21 cellular contexts compared by ENCODE assay signal in genomic region chr5:78417026-78417425, GRCh38. TPM values are rescaled to one million over a fixed set of nuclear protein-coding genes. Genes with fewer than 3 reads are reported as not detected.
DNase-seq lines count a peak whose midpoint lies in the region; ATAC-seq, FAIRE-seq and TF ChIP-seq lines count a peak whose summit lies in the region.
"Had no signal": no experiment of that assay in that cellular context is flagged by ENCODE, and none has a peak within 500 bp of the region (broad histone marks: within the 10 kb centered on the region; RNA-seq: fewer than 3 reads in every experiment).

No MANE protein-coding gene starts in this region.

- H3K36me3 ChIP-seq in K562 (ENCODE audit: control insufficient read depth, insufficient read depth, low read length) (peaks cover 14% of the 10 kb centered on the region), mesendoderm (ENCODE audit: control insufficient read depth, insufficient read depth, low read length) (no peaks in the 10 kb centered on the region)

- no peaks in the 10 kb centered on the region for H4K20me1 ChIP-seq in K562 (replicated peaks; ENCODE audit: control insufficient read depth, insufficient read depth, low read length)

- H3K56ac ChIP-seq in mesendoderm (ENCODE audit: low read length): no peak overlapping the region

- no peaks in the 10 kb centered on the region for H3K9me3 Mint-ChIP-seq in activated CD8-positive, alpha-beta T cell treated with anti-CD3 and anti-CD28 coated beads, Interleukin-2, amount 10 ng/mL, durations not matched to agents 7 days and 5 days (ENCODE audit: insufficient read depth)
- H3K9me3 Mint-ChIP-seq in Calu3 (ENCODE audit: low read depth, unreplicated experiment): no peaks in the 10 kb centered on the region
- H3K9me3 Mint-ChIP-seq: CD8-positive, alpha-beta T cell; GM23338 had no signal

- H3K4me2 ChIP-seq in K562 (ENCODE audit: insufficient read depth, low read length): no peak overlapping the region
- no peak overlapping the region for H3K4me2 ChIP-seq in mesendoderm (ENCODE audit: low read length)
- H3K4me2 ChIP-seq: BLaER1 treated with 17β-estradiol and CSF1 and Interleukin-3, amounts not matched to agents 10 nM and 100 nM; GM23338 had no signal

- no peaks in the 10 kb centered on the region for H3K79me2 ChIP-seq in K562 (ENCODE audit: control insufficient read depth, insufficient read depth, low read length)
- H3K79me2 ChIP-seq in mesendoderm (ENCODE audit: control insufficient read depth, insufficient read depth, low read length): no peaks in the 10 kb centered on the region

- no peak overlapping the region for H3K4ac ChIP-seq in mesendoderm (ENCODE audit: low read depth, low read length)

- no peak overlapping the region for H3K27ac Mint-ChIP-seq in activated CD8-positive, alpha-beta T cell treated with anti-CD3 and anti-CD28 coated beads, Interleukin-2, amount 10 ng/mL, durations not matched to agents 7 days and 5 days
- H3K27ac Mint-ChIP-seq in Calu3 (ENCODE audit: unreplicated experiment): no peak overlapping the region
- H3K27ac Mint-ChIP-seq: CD8-positive, alpha-beta T cell; GM23338 had no signal

- no peak overlapping the region for H3K18ac ChIP-seq in mesendoderm (ENCODE audit: low read length)

- H2AFZ ChIP-seq in K562 (ENCODE audit: low read depth, low read length): no peak overlapping the region
- H2AFZ ChIP-seq: GM23338 had no signal

- H3K4me3 ChIP-seq in K562: no peak overlapping the region
- H3K4me3 ChIP-seq in mesendoderm (ENCODE audit: low read length): no peak overlapping the region
- H3K4me3 ChIP-seq: BLaER1 treated with 17β-estradiol and CSF1 and Interleukin-3, amounts not matched to agents 10 nM and 100 nM; GM23338; SK-N-MC had no signal

- in situ Hi-C loops in K562 (cut with MboI): no loop called here

- H4K8ac ChIP-seq in mesendoderm (ENCODE audit: low read depth, low read length): no peak overlapping the region

- no peak for TF ChIP-seq RAD21 in K562 (CRISPR knock-in tag; conservative IDR thresholded peaks at IDR 0.05 in 1 of 2, IDR thresholded peaks at IDR 0.05 in 1 of 2)

- H2BK15ac ChIP-seq in mesendoderm (replicated peaks; ENCODE audit: low read depth): no peak overlapping the region

- TF ChIP-seq EP300 in K562 (IDR thresholded peaks at IDR 0.05; ENCODE audit: low read length): no peak

- H3K9me3 ChIP-seq in K562 (replicated peaks; ENCODE audit: control insufficient read depth, insufficient read depth, low read depth, low read length): no peaks in the 10 kb centered on the region
- H3K9me3 ChIP-seq: BLaER1 treated with 17β-estradiol and CSF1 and Interleukin-3, amounts not matched to agents 10 nM and 100 nM had no signal

- H4K5ac ChIP-seq in mesendoderm (ENCODE audit: low read length): no peak overlapping the region

- no peak overlapping the region for H3K23ac ChIP-seq in mesendoderm (ENCODE audit: low read length)

- H3K27me3 ChIP-seq in K562 (ENCODE audit: control insufficient read depth in 2 of 2, insufficient read depth in 2 of 2, low read length in 2 of 2): no peaks in the 10 kb centered on the region
- no peaks in the 10 kb centered on the region for H3K27me3 ChIP-seq in mesendoderm (ENCODE audit: insufficient read depth, low read length, poor library complexity)
- H3K27me3 ChIP-seq: BLaER1 treated with 17β-estradiol and CSF1 and Interleukin-3, amounts not matched to agents 10 nM and 100 nM had no signal

- BruUV-seq in K562 (replicated peaks; lab: Mats Ljungman, UMichigan) (no TSS peak), Calu3 (replicated peaks; lab: Mats Ljungman, UMichigan) (no TSS peak)

- ATAC-seq in K562: no peak
- ATAC-seq in activated CD8-positive, alpha-beta T cell treated with anti-CD3 and anti-CD28 coated beads, Interleukin-2, amount 10 ng/mL, durations not matched to agents 7 days and 5 days: no peak
- ATAC-seq: CD8-positive, alpha-beta T cell; GM23338; HCT116 had no signal

- H2AK5ac ChIP-seq in mesendoderm (ENCODE audit: low read length): no peak overlapping the region

- H3K9ac ChIP-seq in K562 (ENCODE audit: insufficient read depth in 1 of 2, low read depth in 2 of 2, low read length in 2 of 2) (no peak overlapping the region), mesendoderm (ENCODE audit: low read length) (no peak overlapping the region)
- H3K9ac ChIP-seq: BLaER1 treated with 17β-estradiol and CSF1 and Interleukin-3, amounts not matched to agents 10 nM and 100 nM had no signal

- intact Hi-C loops in K562 (cut with micrococcal nuclease) (no loop called here), Calu3 (cut with micrococcal nuclease; ENCODE audit: unreplicated experiment) (no loop called here)

- no peak overlapping the region for H3K4me3 Mint-ChIP-seq in activated CD8-positive, alpha-beta T cell treated with anti-CD3 and anti-CD28 coated beads, Interleukin-2, amount 10 ng/mL, durations not matched to agents 7 days and 5 days
- no peak overlapping the region for H3K4me3 Mint-ChIP-seq in Calu3 (ENCODE audit: low read depth, unreplicated experiment)
- H3K4me3 Mint-ChIP-seq: CD8-positive, alpha-beta T cell; GM23338 had no signal

- H3K79me1 ChIP-seq in mesendoderm (ENCODE audit: low read length): no peaks in the 10 kb centered on the region

- H2BK120ac ChIP-seq in mesendoderm (ENCODE audit: low read depth, low read length): no peak overlapping the region

- H3K27ac ChIP-seq in K562 (ENCODE audit: extremely low read depth, low read depth, low read length) (no peak overlapping the region), mesendoderm (ENCODE audit: low read depth, low read length) (no peak overlapping the region)
- H3K27ac ChIP-seq: BLaER1 treated with 17β-estradiol and CSF1 and Interleukin-3, amounts not matched to agents 10 nM and 100 nM; SK-N-MC had no signal

- H3K9me1 ChIP-seq in K562 (ENCODE audit: control insufficient read depth, insufficient read depth, low read length): no peaks in the 10 kb centered on the region

- H3K4me1 Mint-ChIP-seq in activated CD8-positive, alpha-beta T cell treated with anti-CD3 and anti-CD28 coated beads, Interleukin-2, amount 10 ng/mL, durations not matched to agents 7 days and 5 days (ENCODE audit: low read depth): no peaks in the 10 kb centered on the region
- H3K4me1 Mint-ChIP-seq in Calu3 (ENCODE audit: low read depth, unreplicated experiment): peaks cover 6% of the 10 kb centered on the region

- no peak overlapping the region for H2BK5ac ChIP-seq in mesendoderm (ENCODE audit: low read length)

- H3K27me3 Mint-ChIP-seq in activated CD8-positive, alpha-beta T cell treated with anti-CD3 and anti-CD28 coated beads, Interleukin-2, amount 10 ng/mL, durations not matched to agents 7 days and 5 days (ENCODE audit: low read depth): no peaks in the 10 kb centered on the region
- no peaks in the 10 kb centered on the region for H3K27me3 Mint-ChIP-seq in Calu3 (ENCODE audit: unreplicated experiment)

- H3K4me1 ChIP-seq in K562 (replicated peaks in 1 of 2; ENCODE audit: control insufficient read depth in 2 of 2, insufficient read depth in 2 of 2, low read length in 2 of 2) (no peaks in the 10 kb centered on the region), mesendoderm (ENCODE audit: control insufficient read depth, low read depth, low read length) (no peaks in the 10 kb centered on the region)
- H3K4me1 ChIP-seq: BLaER1 treated with 17β-estradiol and CSF1 and Interleukin-3, amounts not matched to agents 10 nM and 100 nM had no signal

- TF ChIP-seq CTCF in K562 (IDR thresholded peaks at IDR 0.05 in 2 of 3, conservative IDR thresholded peaks at IDR 0.05 in 1 of 3; ENCODE audit: insufficient read depth in 2 of 3, low read depth in 1 of 3, low read length in 3 of 3) (no peak), Calu3 (IDR thresholded peaks at IDR 0.05; ENCODE audit: unreplicated experiment) (no peak)

- CTCF ChIA-PET in K562 (lab: Yijun Ruan, JAX; ENCODE audit: low intra/inter-chr PET ratio): no interaction called here
- CTCF ChIA-PET in activated CD8-positive, alpha-beta T cell treated with anti-CD3 and anti-CD28 coated beads, Interleukin-2, amount 10 ng/mL, durations not matched to agents 7 days and 5 days (lab: Charles Lee): no interaction called here
- CTCF ChIA-PET in Calu3 (lab: Charles Lee): interaction anchor here (0.6 kb wide), 1 partner anchor 26 kb away, joined by 5 read pairs; no protein-coding TSS in a partner anchor

- POLR2A ChIA-PET in K562 (lab: Yijun Ruan, JAX): no interaction called here
- POLR2A ChIA-PET in activated CD8-positive, alpha-beta T cell treated with anti-CD3 and anti-CD28 coated beads, Interleukin-2, amount 10 ng/mL, durations not matched to agents 7 days and 5 days (lab: Charles Lee): no interaction called here

- peaks cover 20% of the 10 kb centered on the region for H3K36me3 Mint-ChIP-seq in activated CD8-positive, alpha-beta T cell treated with anti-CD3 and anti-CD28 coated beads, Interleukin-2, amount 10 ng/mL, durations not matched to agents 7 days and 5 days (ENCODE audit: low read depth)
- peaks cover 5% of the 10 kb centered on the region for H3K36me3 Mint-ChIP-seq in Calu3 (ENCODE audit: insufficient read depth, unreplicated experiment)

- WGBS in K562 (ENCODE audit: insufficient coverage, low coverage, missing lambda C conversion rate): 73% methylated on average over 1 of the region's 1 CpG
- no CpG with 5 or more reads among the region's 1 CpG for WGBS in mesendoderm (ENCODE audit: extremely low coverage, insufficient coverage, low lambda C conversion rate)

- DNase-seq in GM18507 (ENCODE audit: extremely low spot score, insufficient read length, low read depth) (no peak), NCI-H226 (peak; percentile 7), K562 (ENCODE audit: extremely low read depth in 1 of 4, low spot score in 3 of 4) (no peak), mesendoderm (peak; percentile 43), A172 (ENCODE audit: low spot score) (no peak), HTR-8/SVneo (ENCODE audit: insufficient read length, low spot score) (no peak), Calu3 (no peak)
- DNase-seq in activated CD8-positive, alpha-beta T cell treated with anti-CD3 and anti-CD28 coated beads, Interleukin-2, amount 10 ng/mL, durations not matched to agents 7 days and 5 days: no peak
- DNase-seq: CD8-positive, alpha-beta T cell; DMS79; KBM-7; MV-4-11; NCI-H1417; NCI-H187 treated with DMSO at 0.1 percent for 48 hours; NCI-H2227 treated with DMSO at 0.1 percent for 48 hours; NCI-H524 treated with DMSO at 0.1 percent for 48 hours; SHP77 had no signal

- FAIRE-seq in GM18507 (lab: Jason Lieb, UNC): peak; percentile 15
- FAIRE-seq in K562 (lab: Jason Lieb, UNC): peak; percentile 19
- FAIRE-seq in HTR-8/SVneo (lab: Jason Lieb, UNC): no peak

- no peak for TF ChIP-seq POLR2A in K562 (conservative IDR thresholded peaks at IDR 0.05)

RNA-seq across cellular contexts. Expression of gene SCAMP1, which starts 56.6 kb away (rescaled TPM):
- 18.2 and 21.2 TPM in 2 replicates for total RNA-seq in K562 (2011; cell fraction: chromatin; rRNA removed; ENCODE audit: low replicate concordance)
- total RNA-seq in K562 (2011; cell fraction: nucleolus; rRNA removed): 12.0 and 12.8 TPM in 2 replicates
- total RNA-seq in K562 (2011; cell fraction: nucleoplasm; rRNA removed): 18.8 and 24.8 TPM in 2 replicates
- total RNA-seq in K562 (2014; rRNA removed) (8.8 and 13.0 TPM in 2 replicates), K562 (2014; rRNA removed; fragmentation: Illumina TruSeq; extraction: Trizol) (23.9 and 26.3 TPM in 2 replicates), K562 (2015; rRNA removed; fragmentation: Illumina TruSeq; extraction: Trizol) (14.9 and 17.8 TPM in 2 replicates), K562 (2021) (22.5 and 24.5 TPM in 2 replicates), Calu3 (2022) (59.5 and 62.2 TPM in 2 replicates)
- polyA plus RNA-seq in K562 (2011; rRNA removed) (17.8 and 22.1 TPM in 2 replicates), K562 (2014; fragmentation: Illumina TruSeq; extraction: Trizol) (13.2 and 13.8 TPM in 2 replicates), K562 (2014; fragmentation: Nextera tagmentation; extraction: Ambion mirVana) (10 to 100 TPM; 13.2 to 13.6 TPM), K562 (2014; rRNA removed) (5.4 and 5.7 TPM in 2 replicates)
- 6.5 and 12.3 TPM in 2 replicates for polyA plus RNA-seq in K562 (2011; cell fraction: cytosol; rRNA removed)
- polyA plus RNA-seq in K562 (2011; cell fraction: nucleus; rRNA removed): 5.9 and 9.5 TPM in 2 replicates
- polyA plus RNA-seq in K562 (2012): 10.6 and 13.4 TPM in 2 replicates
- polyA minus RNA-seq in K562 (2011; rRNA and poly(A)+ RNA removed): 52.9 and 60.4 TPM in 2 replicates
- 19.8 and 22.7 TPM in 2 replicates for polyA minus RNA-seq in K562 (2011; cell fraction: cytosol; rRNA and poly(A)+ RNA removed)
- polyA minus RNA-seq in K562 (2011; cell fraction: nucleus; rRNA and poly(A)+ RNA removed): 10.2 and 19.0 TPM in 2 replicates
- polyA plus RNA-seq in mesendoderm (2013, experiment 1 of 2): 21.5 TPM
- polyA plus RNA-seq in mesendoderm (2013, experiment 2 of 2): 21.5 TPM
- total RNA-seq in A172 (2014; rRNA removed; shearing (Covaris generic)): 67.2 and 68.2 TPM in 2 replicates
- 10 to 100 TPM; 13.5 to 13.9 TPM for total RNA-seq in activated CD8-positive, alpha-beta T cell treated with anti-CD3 and anti-CD28 coated beads, Interleukin-2, amount 10 ng/mL, durations not matched to agents 7 days and 5 days

Comparison
In these comparisons a context has a peak if more than half of its experiments do, and no peak if none do; other contexts are left out.
1. DNase-seq: peak in NCI-H226 (single experiment) and mesendoderm (single experiment); none in GM18507 (single experiment), K562 (0 of 4), A172 (single experiment), activated CD8-positive, alpha-beta T cell treated with anti-CD3 and anti-CD28 coated beads, Interleukin-2, amount 10 ng/mL, durations not matched to agents 7 days and 5 days (single experiment), HTR-8/SVneo (single experiment) and Calu3 (single experiment).